8 cellular contexts compared by ENCODE assay signal in genomic region chr6:155047523-155047922, GRCh38.
"Had no signal": no experiment of that assay in that cellular context is flagged by ENCODE, and none has a peak within 500 bp of the region (broad histone marks: within the 10 kb centered on the region; RNA-seq: fewer than 3 reads in every experiment).

No MANE protein-coding gene starts in this region.

- H2AFZ ChIP-seq: GM23248 had no signal

- H3K4me3 ChIP-seq: GM23248, K562 had no signal

- DNase-seq: GM23248, H7, HCEC 1CT, HFFc6, IMR-90, KG1 had no signal

- ATAC-seq: K562 had no signal

- H3K4me3 Mint-ChIP-seq: HFFc6 had no signal

- H3K27ac Mint-ChIP-seq: HFFc6 had no signal

- FAIRE-seq: HTR-8/SVneo, K562 had no signal

- H3K9me3 Mint-ChIP-seq: HFFc6 had no signal

- H3K9ac ChIP-seq: GM23248 had no signal

- H3K27ac ChIP-seq: GM23248 had no signal
